Comparison of ENCODE assay signal across 17 cellular contexts in the genomic region with DNA sequence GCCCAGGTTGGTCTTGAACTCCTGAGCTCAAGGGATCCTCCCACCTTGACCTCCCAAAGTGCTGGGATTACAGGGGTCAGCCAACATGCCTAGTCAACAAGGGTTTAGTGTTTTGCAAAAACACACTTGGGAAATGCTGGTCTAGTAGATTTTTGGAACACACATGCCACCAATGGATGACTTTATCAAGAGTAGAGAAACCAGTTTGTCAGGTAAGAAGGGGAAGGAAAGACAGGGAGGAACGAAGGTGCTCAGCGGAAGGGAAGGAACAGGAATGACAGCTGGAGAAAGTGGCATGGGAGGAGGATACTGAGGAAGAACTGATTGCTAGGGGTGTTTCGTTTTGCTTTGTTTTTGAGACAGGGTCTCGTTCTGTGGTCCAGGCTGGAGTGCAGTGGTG. TPM values are rescaled to one million over a fixed set of nuclear protein-coding genes. Genes with fewer than 3 reads are reported as not detected.
DNase-seq lines count a peak whose midpoint lies in the region; ATAC-seq and TF ChIP-seq lines count a peak whose summit lies in the region.
"Had no signal": no experiment of that assay in that cellular context is flagged by ENCODE, and none has a peak within 500 bp of the region (broad histone marks: within the 10 kb centered on the region; RNA-seq: fewer than 3 reads in every experiment).

No MANE protein-coding gene starts in this region.

- H3K36me3 ChIP-seq in body of pancreas (replicated peaks in 1 of 2; ENCODE audit: insufficient read depth in 1 of 2, low read depth in 2 of 2) (no peaks in the 10 kb centered on the region), mesendoderm (ENCODE audit: control insufficient read depth, insufficient read depth, low read length) (no peaks in the 10 kb centered on the region), upper lobe of right lung (no peaks in the 10 kb centered on the region)
- H3K36me3 ChIP-seq: BLaER1 had no signal

- 41 to 44% methylated on average over 4 of the region's 4 CpGs for WGBS in body of pancreas, 2 donors
- WGBS in mesendoderm (ENCODE audit: extremely low coverage, insufficient coverage, low lambda C conversion rate): no CpG with 5 or more reads among the region's 4 CpGs

- no peak overlapping the region for H3K18ac ChIP-seq in mesendoderm (ENCODE audit: low read length)

- H3K79me2 ChIP-seq in mesendoderm (ENCODE audit: control insufficient read depth, insufficient read depth, low read length): no peaks in the 10 kb centered on the region

- no peak overlapping the region for H3K4me2 ChIP-seq in mesendoderm (ENCODE audit: low read length)
- H3K4me2 ChIP-seq: BLaER1 had no signal

- no peak overlapping the region for H2BK15ac ChIP-seq in mesendoderm (replicated peaks; ENCODE audit: low read depth)

- no peaks in the 10 kb centered on the region for H3K9me3 ChIP-seq in body of pancreas
- H3K9me3 ChIP-seq in upper lobe of right lung: no peaks in the 10 kb centered on the region
- no peaks in the 10 kb centered on the region for H3K9me3 ChIP-seq in CD4-positive, alpha-beta T cell (ENCODE audit: control insufficient read depth, low read length)
- H3K9me3 ChIP-seq: BLaER1 had no signal

- H3K56ac ChIP-seq in mesendoderm (ENCODE audit: low read length): peak overlapping the region; percentile 2

- H3K36me3 Mint-ChIP-seq in activated CD4-positive, alpha-beta T cell treated with anti-CD3 and anti-CD28 coated beads, Interleukin-2, amount 10 ng/mL, durations not matched to agents 7 days and 5 days (ENCODE audit: low read depth): no peaks in the 10 kb centered on the region
- H3K36me3 Mint-ChIP-seq in progenitor cell of endocrine pancreas (ENCODE audit: insufficient read depth): no peaks in the 10 kb centered on the region
- H3K36me3 Mint-ChIP-seq in CD4-positive, alpha-beta T cell (ENCODE audit: low read depth): no peaks in the 10 kb centered on the region

- H4K8ac ChIP-seq in mesendoderm (ENCODE audit: low read depth, low read length): no peak overlapping the region

- no peak overlapping the region for H3K4me3 ChIP-seq in body of pancreas
- H3K4me3 ChIP-seq in mesendoderm (ENCODE audit: low read length): no peak overlapping the region
- H3K4me3 ChIP-seq in upper lobe of right lung: no peak overlapping the region
- H3K4me3 ChIP-seq: BLaER1 had no signal

- peaks cover 4% of the 10 kb centered on the region for H3K27me3 Mint-ChIP-seq in activated CD4-positive, alpha-beta T cell treated with anti-CD3 and anti-CD28 coated beads, Interleukin-2, amount 10 ng/mL, durations not matched to agents 7 days and 5 days
- H3K27me3 Mint-ChIP-seq in progenitor cell of endocrine pancreas: no peaks in the 10 kb centered on the region
- H3K27me3 Mint-ChIP-seq in CD4-positive, alpha-beta T cell: no peaks in the 10 kb centered on the region

- no peak overlapping the region for H3K23ac ChIP-seq in mesendoderm (ENCODE audit: low read length)

- H3K9me3 Mint-ChIP-seq in activated CD4-positive, alpha-beta T cell treated with anti-CD3 and anti-CD28 coated beads, Interleukin-2, amount 10 ng/mL, durations not matched to agents 7 days and 5 days: no peaks in the 10 kb centered on the region
- H3K9me3 Mint-ChIP-seq in progenitor cell of endocrine pancreas (ENCODE audit: low read depth): no peaks in the 10 kb centered on the region
- no peaks in the 10 kb centered on the region for H3K9me3 Mint-ChIP-seq in CD4-positive, alpha-beta T cell
- H3K9me3 Mint-ChIP-seq: HFFc6 had no signal

- no peaks in the 10 kb centered on the region for H3K79me1 ChIP-seq in mesendoderm (ENCODE audit: low read length)

- H3K4ac ChIP-seq in mesendoderm (ENCODE audit: low read depth, low read length): no peak overlapping the region

- H3K4me1 ChIP-seq in body of pancreas: peaks cover 14% of the 10 kb centered on the region
- no peaks in the 10 kb centered on the region for H3K4me1 ChIP-seq in mesendoderm (ENCODE audit: control insufficient read depth, low read depth, low read length)
- no peaks in the 10 kb centered on the region for H3K4me1 ChIP-seq in upper lobe of right lung
- H3K4me1 ChIP-seq: BLaER1 had no signal

- H3K4me1 Mint-ChIP-seq in activated CD4-positive, alpha-beta T cell treated with anti-CD3 and anti-CD28 coated beads, Interleukin-2, amount 10 ng/mL, durations not matched to agents 7 days and 5 days: peaks cover 8% of the 10 kb centered on the region
- H3K4me1 Mint-ChIP-seq in progenitor cell of endocrine pancreas (ENCODE audit: low read depth): peaks cover 3% of the 10 kb centered on the region
- H3K4me1 Mint-ChIP-seq in CD4-positive, alpha-beta T cell (ENCODE audit: low read depth): no peaks in the 10 kb centered on the region

- no peak overlapping the region for H3K4me3 Mint-ChIP-seq in activated CD4-positive, alpha-beta T cell treated with anti-CD3 and anti-CD28 coated beads, Interleukin-2, amount 10 ng/mL, durations not matched to agents 7 days and 5 days
- no peak overlapping the region for H3K4me3 Mint-ChIP-seq in progenitor cell of endocrine pancreas (ENCODE audit: low read depth)
- H3K4me3 Mint-ChIP-seq in CD4-positive, alpha-beta T cell: no peak overlapping the region
- H3K4me3 Mint-ChIP-seq: HFFc6 had no signal

- CTCF ChIA-PET in activated CD4-positive, alpha-beta T cell treated with anti-CD3 and anti-CD28 coated beads, Interleukin-2, amount 10 ng/mL, durations not matched to agents 7 days and 5 days (lab: Charles Lee): interaction anchor here (0.6 to 4.0 kb wide), 2 partner anchors 8 to 53 kb away, joined by 8 to 15 read pairs; no protein-coding TSS in a partner anchor
- CTCF ChIA-PET in CD4-positive, alpha-beta T cell (lab: Charles Lee): no interaction called here

- DNase-seq in activated CD4-positive, alpha-beta T cell treated with anti-CD3 and anti-CD28 coated beads, Interleukin-2, amount 10 ng/mL, durations not matched to agents 7 days and 5 days: no peak
- DNase-seq in activated CD4-positive, alpha-beta T cell treated with anti-CD3 and anti-CD28 coated beads, Interleukin-2, amount 50 U/mL, for 1 hour: no peak
- DNase-seq in body of pancreas (no peak), mesendoderm (no peak), upper lobe of right lung (no peak), progenitor cell of endocrine pancreas (ENCODE audit: low spot score, unreplicated experiment) (no peak)
- no peak for DNase-seq in activated CD4-positive, alpha-beta T cell treated with anti-CD3 and anti-CD28 coated beads for 4 hours
- no peak for DNase-seq in CD4-positive, alpha-beta T cell
- DNase-seq: DMS153, HFFc6, KBM-7, NCI-H1417 treated with DMSO at 0.1 percent for 48 hours, NCI-H1930, NCI-H2171 treated with DMSO at 0.1 percent for 48 hours, NCI-H446 treated with DMSO at 0.1 percent for 48 hours had no signal

- no peak overlapping the region for H2AK5ac ChIP-seq in mesendoderm (ENCODE audit: low read length)

- peaks cover 0 to 3% of the 10 kb centered on the region in 2 donors for H3K27me3 ChIP-seq in body of pancreas
- no peaks in the 10 kb centered on the region for H3K27me3 ChIP-seq in mesendoderm (ENCODE audit: insufficient read depth, low read length, poor library complexity)
- H3K27me3 ChIP-seq in upper lobe of right lung: no peaks in the 10 kb centered on the region
- no peaks in the 10 kb centered on the region for H3K27me3 ChIP-seq in CD4-positive, alpha-beta T cell (ENCODE audit: control insufficient read depth, insufficient read depth, low read length)
- H3K27me3 ChIP-seq: BLaER1 had no signal

- no peak overlapping the region for H4K5ac ChIP-seq in mesendoderm (ENCODE audit: low read length)

- TF ChIP-seq CTCF in body of pancreas (IDR thresholded peaks at IDR 0.05) (no peak), upper lobe of right lung (IDR thresholded peaks at IDR 0.05) (no peak), progenitor cell of endocrine pancreas (IDR thresholded peaks at IDR 0.05; ENCODE audit: unreplicated experiment) (no peak)
- TF ChIP-seq CTCF in CD4-positive, alpha-beta T cell (IDR thresholded peaks at IDR 0.05): no peak

- no peak for TF ChIP-seq POLR2A in body of pancreas (IDR thresholded peaks at IDR 0.05)

- H3K27ac ChIP-seq in body of pancreas (no peak overlapping the region), mesendoderm (ENCODE audit: low read depth, low read length) (no peak overlapping the region), upper lobe of right lung (no peak overlapping the region)
- no peak overlapping the region for H3K27ac ChIP-seq in CD4-positive, alpha-beta T cell (ENCODE audit: low read depth, low read length)
- H3K27ac ChIP-seq: BLaER1, RWPE1 had no signal

- intact Hi-C loops in body of pancreas (cut with DNase I): no loop called here
- intact Hi-C loops in upper lobe of right lung (cut with DNase I): no loop called here
- intact Hi-C loops in CD4-positive, alpha-beta T cell (cut with DNase I, micrococcal nuclease): no loop called here

- POLR2A ChIA-PET in activated CD4-positive, alpha-beta T cell treated with anti-CD3 and anti-CD28 coated beads, Interleukin-2, amount 10 ng/mL, durations not matched to agents 7 days and 5 days (lab: Charles Lee): no interaction called here
- POLR2A ChIA-PET in CD4-positive, alpha-beta T cell (lab: Charles Lee): no interaction called here

- no peak overlapping the region for H2BK120ac ChIP-seq in mesendoderm (ENCODE audit: low read depth, low read length)

- no peak overlapping the region for H2BK5ac ChIP-seq in mesendoderm (ENCODE audit: low read length)

- H3K9ac ChIP-seq in mesendoderm (ENCODE audit: low read length): no peak overlapping the region
- H3K9ac ChIP-seq: BLaER1 had no signal

- ATAC-seq in body of pancreas: peak; percentile 48
- peak; percentile 56 for ATAC-seq in upper lobe of right lung
- ATAC-seq in CD4-positive, alpha-beta T cell (ENCODE audit: poor library complexity): no peak

- peak overlapping the region; percentile 3 for H3K27ac Mint-ChIP-seq in activated CD4-positive, alpha-beta T cell treated with anti-CD3 and anti-CD28 coated beads, Interleukin-2, amount 10 ng/mL, durations not matched to agents 7 days and 5 days
- no peak overlapping the region for H3K27ac Mint-ChIP-seq in progenitor cell of endocrine pancreas
- H3K27ac Mint-ChIP-seq in CD4-positive, alpha-beta T cell: no peak overlapping the region
- H3K27ac Mint-ChIP-seq: HFFc6 had no signal

RNA-seq across cellular contexts. Expression of gene SEC63, which starts 15.6 kb away (rescaled TPM):
- 10 to 100 TPM; 61.7 to 67.2 TPM for total RNA-seq in activated CD4-positive, alpha-beta T cell treated with anti-CD3 and anti-CD28 coated beads, Interleukin-2, amount 10 ng/mL, durations not matched to agents 7 days and 5 days
- total RNA-seq in body of pancreas (10 to 100 TPM; 73.4 to 97.9 TPM), upper lobe of right lung (118 TPM), progenitor cell of endocrine pancreas (111 and 112 TPM in 2 replicates)
- 58.7 TPM for polyA plus RNA-seq in mesendoderm (2013, experiment 1 of 2)
- polyA plus RNA-seq in mesendoderm (2013, experiment 2 of 2): 59.4 TPM
- 10 to 100 TPM; 80.3 to 86.7 TPM for total RNA-seq in CD4-positive, alpha-beta T cell
